In the genomic region with DNA sequence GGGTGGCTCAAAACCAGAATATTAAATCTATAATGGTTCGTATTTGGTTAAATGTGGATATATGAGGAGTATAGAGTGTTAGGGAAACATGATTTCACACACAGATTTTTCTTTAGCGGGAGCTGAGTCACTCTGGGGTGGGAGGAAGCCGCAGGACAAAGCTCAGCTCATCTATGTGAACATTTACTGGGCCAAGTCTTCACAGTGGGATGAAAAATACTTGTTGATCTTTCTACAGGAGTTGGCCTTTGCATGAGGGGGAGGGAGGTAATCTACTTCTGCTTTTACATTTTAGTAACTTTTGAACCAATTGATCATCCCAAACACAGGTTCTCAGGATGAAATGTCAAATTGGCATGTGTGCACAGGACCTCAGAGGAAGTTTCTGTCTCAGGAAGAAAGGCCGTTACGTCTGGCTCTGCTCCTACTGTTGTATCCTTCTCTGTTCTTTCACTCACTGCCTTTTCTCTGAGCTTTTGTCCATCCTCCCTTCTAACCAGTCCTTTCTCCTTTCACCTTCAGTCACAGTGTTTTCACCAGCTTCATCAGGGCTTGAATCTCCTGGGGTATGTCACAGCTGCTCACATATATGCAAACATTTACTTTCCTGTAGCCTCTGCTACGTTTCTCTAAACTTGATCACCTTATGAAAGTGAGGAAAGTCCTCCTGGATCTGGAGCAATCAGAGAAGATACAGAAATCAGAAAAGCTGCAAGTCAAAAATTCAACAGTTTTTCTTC, we compare ENCODE assay signal across 16 cellular contexts.
DNase-seq lines count a peak whose midpoint lies in the region; ATAC-seq and TF ChIP-seq lines count a peak whose summit lies in the region.
"Had no signal": no experiment of that assay in that cellular context is flagged by ENCODE, and none has a peak within 500 bp of the region (broad histone marks: within the 10 kb centered on the region; RNA-seq: fewer than 3 reads in every experiment).

No MANE protein-coding gene starts in this region.

- WGBS in esophagus muscularis mucosa: 24% methylated on average over 6 of the region's 6 CpGs
- WGBS in sigmoid colon, 2 donors: 22 to 23% methylated on average over 6 of the region's 6 CpGs

- H3K27me3 ChIP-seq in GM23338 (ENCODE audit: insufficient read depth) (no peaks in the 10 kb centered on the region), esophagus muscularis mucosa (no peaks in the 10 kb centered on the region), sigmoid colon (no peaks in the 10 kb centered on the region)
- H3K27me3 ChIP-seq: stomach had no signal

- peak overlapping the region; percentile 74; the same call in 1 of the 2 replicates for H2AFZ ChIP-seq in GM23338

- no peaks in the 10 kb centered on the region for H3K9me2 ChIP-seq in GM23338 (ENCODE audit: insufficient read depth)

- H3K4me2 ChIP-seq in GM23338: no peak overlapping the region

- peaks cover 11% of the 10 kb centered on the region for H3K27me3 Mint-ChIP-seq in GM23338 (ENCODE audit: insufficient read depth, low read depth, poor library complexity)
- no peaks in the 10 kb centered on the region for H3K27me3 Mint-ChIP-seq in activated CD8-positive, alpha-beta T cell treated with anti-CD3 and anti-CD28 coated beads, Interleukin-2, amount 10 ng/mL, durations not matched to agents 7 days and 5 days (ENCODE audit: low read depth)
- H3K27me3 Mint-ChIP-seq: activated CD8-positive, alpha-beta T cell treated with anti-CD3 and anti-CD28 coated beads for 36 hours had no signal

- intact Hi-C loops in esophagus muscularis mucosa (cut with DNase I): no loop called here
- intact Hi-C loops in sigmoid colon (cut with DNase I): loop anchor here (5.0 kb wide), 1 partner anchor 1368 kb away; a partner anchor contains a TSS

- H3F3A ChIP-seq in GM23338 (replicated peaks; ENCODE audit: low read depth): no peaks in the 10 kb centered on the region

- no peak for TF ChIP-seq CTCF in GM23338 (conservative IDR thresholded peaks at IDR 0.05; ENCODE audit: low read depth in 2 of 2)
- TF ChIP-seq CTCF in esophagus muscularis mucosa (IDR thresholded peaks at IDR 0.05): no peak
- no peak for TF ChIP-seq CTCF in sigmoid colon (IDR thresholded peaks at IDR 0.05)

- no peak overlapping the region for H3K4me3 Mint-ChIP-seq in GM23338
- H3K4me3 Mint-ChIP-seq in activated CD8-positive, alpha-beta T cell treated with anti-CD3 and anti-CD28 coated beads, Interleukin-2, amount 10 ng/mL, durations not matched to agents 7 days and 5 days: no peak overlapping the region
- H3K4me3 Mint-ChIP-seq: activated CD8-positive, alpha-beta T cell treated with anti-CD3 and anti-CD28 coated beads for 36 hours; CD8-positive, alpha-beta T cell had no signal

- H3K27ac ChIP-seq in GM23338 (ENCODE audit: low read depth): no peak overlapping the region
- H3K27ac ChIP-seq in esophagus muscularis mucosa (replicated peaks in 1 of 4): peak overlapping the region; percentile 22 to 63 (median 48)
- H3K27ac ChIP-seq in sigmoid colon: peak overlapping the region in 3 of 4 donors; percentile 68 to 72 (median 68)
- H3K27ac ChIP-seq: lower lobe of right lung, stomach had no signal

- H3K36me3 Mint-ChIP-seq in GM23338 (ENCODE audit: low read depth): no peaks in the 10 kb centered on the region
- no peaks in the 10 kb centered on the region for H3K36me3 Mint-ChIP-seq in activated CD8-positive, alpha-beta T cell treated with anti-CD3 and anti-CD28 coated beads, Interleukin-2, amount 10 ng/mL, durations not matched to agents 7 days and 5 days (ENCODE audit: low read depth)
- H3K36me3 Mint-ChIP-seq: CD8-positive, alpha-beta T cell had no signal

- H3K4me1 Mint-ChIP-seq in GM23338: peaks cover 18% of the 10 kb centered on the region
- H3K4me1 Mint-ChIP-seq in activated CD8-positive, alpha-beta T cell treated with anti-CD3 and anti-CD28 coated beads, Interleukin-2, amount 10 ng/mL, durations not matched to agents 7 days and 5 days (ENCODE audit: low read depth): no peaks in the 10 kb centered on the region

- POLR2A ChIA-PET in activated CD8-positive, alpha-beta T cell treated with anti-CD3 and anti-CD28 coated beads, Interleukin-2, amount 10 ng/mL, durations not matched to agents 7 days and 5 days (lab: Charles Lee): no interaction called here

- CTCF ChIA-PET in activated CD8-positive, alpha-beta T cell treated with anti-CD3 and anti-CD28 coated beads, Interleukin-2, amount 10 ng/mL, durations not matched to agents 7 days and 5 days (lab: Charles Lee): no interaction called here

- H3K9me3 Mint-ChIP-seq in GM23338: no peaks in the 10 kb centered on the region; the same call in 2 of the 3 replicates
- H3K9me3 Mint-ChIP-seq in activated CD8-positive, alpha-beta T cell treated with anti-CD3 and anti-CD28 coated beads, Interleukin-2, amount 10 ng/mL, durations not matched to agents 7 days and 5 days (ENCODE audit: insufficient read depth): no peaks in the 10 kb centered on the region
- H3K9me3 Mint-ChIP-seq: activated CD8-positive, alpha-beta T cell treated with anti-CD3 and anti-CD28 coated beads for 36 hours; CD8-positive, alpha-beta T cell had no signal

- no peak overlapping the region for H3K27ac Mint-ChIP-seq in GM23338
- H3K27ac Mint-ChIP-seq in activated CD8-positive, alpha-beta T cell treated with anti-CD3 and anti-CD28 coated beads, Interleukin-2, amount 10 ng/mL, durations not matched to agents 7 days and 5 days: no peak overlapping the region
- H3K27ac Mint-ChIP-seq: activated CD8-positive, alpha-beta T cell treated with anti-CD3 and anti-CD28 coated beads for 36 hours; CD8-positive, alpha-beta T cell had no signal

- H4K20me1 ChIP-seq in GM23338 (replicated peaks; ENCODE audit: insufficient read depth): no peaks in the 10 kb centered on the region

- H3K79me2 ChIP-seq in GM23338 (replicated peaks; ENCODE audit: insufficient read depth): no peaks in the 10 kb centered on the region

- no peaks in the 10 kb centered on the region for H3K9me3 ChIP-seq in esophagus muscularis mucosa
- no peaks in the 10 kb centered on the region for H3K9me3 ChIP-seq in sigmoid colon
- H3K9me3 ChIP-seq: lower lobe of right lung, stomach had no signal

- no peak for DNase-seq in GM23338 (ENCODE audit: low spot score)
- peak; percentile 45 for DNase-seq in NOMO-1 treated with DMSO at 0.1 percent for 48 hours (lab: John Stamatoyannopoulos, UW; ENCODE audit: unreplicated experiment)
- no peak for DNase-seq in esophagus muscularis mucosa (ENCODE audit: extremely low spot score)
- no peak for DNase-seq in sigmoid colon
- DNase-seq in activated CD8-positive, alpha-beta T cell treated with anti-CD3 and anti-CD28 coated beads, Interleukin-2, amount 10 ng/mL, durations not matched to agents 7 days and 5 days: no peak
- DNase-seq in dedifferentiated amniotic fluid mesenchymal stem cell (ENCODE audit: extremely low spot score): no peak
- DNase-seq in GM19238 (ENCODE audit: insufficient read length, low spot score): no peak
- DNase-seq: activated CD8-positive, alpha-beta T cell treated with anti-CD3 and anti-CD28 coated beads for 36 hours; activated naive CD4-positive, alpha-beta T cell treated with anti-CD3 and anti-CD28 coated beads, Interleukin-2, amount 50 U/mL, for 16 hours; CD8-positive, alpha-beta T cell; effector CD4-positive, alpha-beta T cell; lower lobe of right lung; stimulated activated CD4-positive, alpha-beta T cell treated with anti-CD3 and anti-CD28 coated beads, Interleukin-4, amount 100 ng/mL, for 24 hours; stomach; SW 1271 had no signal

- TF ChIP-seq POLR2A in esophagus muscularis mucosa (IDR thresholded peaks at IDR 0.05; ENCODE audit: low read depth) (no peak), sigmoid colon (IDR thresholded peaks at IDR 0.05) (no peak)

- H3K4me1 ChIP-seq in GM23338 (ENCODE audit: insufficient read depth) (peaks cover 6% of the 10 kb centered on the region; the same call in 1 of the 2 replicates), esophagus muscularis mucosa (peaks cover 0 to 42% (median 17%) of the 10 kb centered on the region in 4 donors), sigmoid colon (peaks cover 0 to 22% (median 19%) of the 10 kb centered on the region in 4 donors)
- H3K4me1 ChIP-seq: lower lobe of right lung had no signal

- H3K36me3 ChIP-seq in GM23338 (ENCODE audit: insufficient read depth) (no peaks in the 10 kb centered on the region), esophagus muscularis mucosa (no peaks in the 10 kb centered on the region), sigmoid colon (no peaks in the 10 kb centered on the region)
- H3K36me3 ChIP-seq: lower lobe of right lung, stomach had no signal

- H3K4me3 ChIP-seq in GM23338: no peak overlapping the region
- H3K4me3 ChIP-seq in esophagus muscularis mucosa: peak overlapping the region in 2 of 4 donors; percentile 5 to 27
- peak overlapping the region in 2 of 4 donors; percentile 6 for H3K4me3 ChIP-seq in sigmoid colon
- H3K4me3 ChIP-seq: lower lobe of right lung, stomach had no signal

- no peak for ATAC-seq in GM23338
- ATAC-seq in activated CD8-positive, alpha-beta T cell treated with anti-CD3 and anti-CD28 coated beads, Interleukin-2, amount 10 ng/mL, durations not matched to agents 7 days and 5 days: no peak
- no peak for ATAC-seq in GM18502 (IDR thresholded peaks at IDR 0.05; ENCODE audit: poor library complexity, unreplicated experiment)
- ATAC-seq: activated CD8-positive, alpha-beta T cell treated with anti-CD3 and anti-CD28 coated beads for 36 hours; CD8-positive, alpha-beta T cell; lower lobe of right lung had no signal

- TF ChIP-seq EP300 in esophagus muscularis mucosa (IDR thresholded peaks at IDR 0.05) (no peak), sigmoid colon (IDR thresholded peaks at IDR 0.05) (no peak)

TF ChIP-seq in GM23338, 12 proteins besides CTCF, POLR2A, EP300 and RAD21 (continues in another document):
- no peak for TF ChIP-seq EZH2 (IDR thresholded peaks at IDR 0.05; ENCODE audit: low read depth, unreplicated experiment)
